In the genomic region with DNA sequence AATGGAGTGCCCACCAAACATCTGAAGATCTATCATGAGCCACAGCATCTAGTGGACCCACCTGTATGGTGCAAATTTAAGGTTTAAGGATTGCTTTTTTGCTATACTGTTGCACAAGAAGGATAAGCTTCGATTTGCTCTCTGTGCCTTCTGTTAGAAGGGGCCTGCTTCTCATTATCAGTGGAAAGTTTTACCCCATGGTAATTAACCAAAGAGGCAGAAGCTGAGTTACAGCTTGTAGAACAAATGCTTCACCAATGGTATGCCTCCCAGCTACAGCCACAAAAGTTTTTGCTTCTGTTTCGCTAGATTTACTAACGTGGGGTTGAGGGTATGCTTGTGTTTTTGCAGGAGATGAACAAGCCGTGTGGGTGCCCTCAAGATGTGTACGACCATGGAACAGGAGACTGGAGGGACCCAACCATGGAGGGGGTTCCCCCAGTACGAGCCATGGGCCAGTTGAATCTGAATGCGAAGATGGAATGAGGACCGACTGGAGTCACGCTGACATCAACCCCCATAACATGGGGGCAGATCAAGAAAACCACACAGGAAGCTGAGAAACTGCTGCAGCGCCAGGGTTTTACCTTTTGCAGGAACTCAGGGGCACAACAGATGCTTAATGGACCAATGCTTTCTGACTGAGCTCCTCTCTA, we compare ENCODE assay signal across 10 cellular contexts. TPM values are rescaled to one million over a fixed set of nuclear protein-coding genes. Genes with fewer than 3 reads are reported as not detected.
A peak's percentile ranks its signal among the peaks of the same experiment; 100 is the strongest.
DNase-seq lines count a peak whose midpoint lies in the region; ATAC-seq and TF ChIP-seq lines count a peak whose summit lies in the region.
"Had no signal": no experiment of that assay in that cellular context is flagged by ENCODE, and none has a peak within 500 bp of the region (broad histone marks: within the 10 kb centered on the region; RNA-seq: fewer than 3 reads in every experiment).

No MANE protein-coding gene starts in this region.

- no peak overlapping the region for H3K4me3 ChIP-seq in gastrocnemius medialis
- H3K4me3 ChIP-seq: suprapubic skin had no signal

- H3K4me1 ChIP-seq in gastrocnemius medialis = no peaks in the 10 kb centered on the region
- H3K4me1 ChIP-seq: suprapubic skin had no signal

- no peak overlapping the region for H3K27ac ChIP-seq in gastrocnemius medialis
- H3K27ac ChIP-seq: suprapubic skin had no signal

- in situ Hi-C loops in gastrocnemius medialis (cut with MboI; ENCODE audit: low sequenced_read_pairs in 4 of 4) = no loop called here

- intact Hi-C loops in gastrocnemius medialis (cut with DNase I; ENCODE audit: low total_unique reads) = no loop called here

- TF ChIP-seq POLR2A in gastrocnemius medialis (IDR thresholded peaks at IDR 0.05) = no peak

- no peaks in the 10 kb centered on the region for H3K36me3 ChIP-seq in gastrocnemius medialis

- no peaks in the 10 kb centered on the region for H3K27me3 ChIP-seq in gastrocnemius medialis
- H3K27me3 ChIP-seq: suprapubic skin had no signal

- ATAC-seq in GM21619 (IDR thresholded peaks at IDR 0.05; ENCODE audit: unreplicated experiment) = no peak
- no peak for ATAC-seq in HG03442 (IDR thresholded peaks at IDR 0.05; ENCODE audit: unreplicated experiment)
- no peak for ATAC-seq in gastrocnemius medialis

- no peaks in the 10 kb centered on the region for H3K9me3 ChIP-seq in gastrocnemius medialis
- H3K9me3 ChIP-seq: suprapubic skin had no signal

- peak; percentile 32 for DNase-seq in NCI-H82 (lab: John Stamatoyannopoulos, UW)
- DNase-seq in NCI-H82 treated with DMSO at 0.1 percent for 48 hours (lab: John Stamatoyannopoulos, UW; ENCODE audit: unreplicated experiment) = no peak
- peak; percentile 79 for DNase-seq in activated effector memory CD4-positive, alpha-beta T cell treated with anti-CD3 and anti-CD28 coated beads, Interleukin-2, amount 50 U/mL, for 16 hours
- DNase-seq in stimulated activated CD4-positive, alpha-beta T cell treated with anti-CD3 and anti-CD28 coated beads, Interleukin-12 subunit alpha, Interleukin-12 subunit beta, amount 100 ng/mL, for 4 hours = peak; percentile 38
- DNase-seq in gastrocnemius medialis = no peak
- no peak for DNase-seq in NAMALWA (ENCODE audit: low spot score)
- DNase-seq: 8988T had no signal

- TF ChIP-seq CTCF in gastrocnemius medialis (IDR thresholded peaks at IDR 0.05 in 4 of 5, conservative IDR thresholded peaks at IDR 0.05 in 1 of 5) = no peak

RNA-seq across cellular contexts. Expression of a gene that starts 43.5 kb away (rescaled TPM):
- 10 to 100 TPM; 26.3 to 43.0 (median 37.5) TPM for total RNA-seq in gastrocnemius medialis

Comparison
In these comparisons a context has a peak if more than half of its experiments do, and no peak if none do; other contexts are left out.
1. DNase-seq: peak in NCI-H82 (single experiment), activated effector memory CD4-positive, alpha-beta T cell treated with anti-CD3 and anti-CD28 coated beads, Interleukin-2, amount 50 U/mL, for 16 hours (single experiment) and stimulated activated CD4-positive, alpha-beta T cell treated with anti-CD3 and anti-CD28 coated beads, Interleukin-12 subunit alpha, Interleukin-12 subunit beta, amount 100 ng/mL, for 4 hours (single experiment); none in NCI-H82 treated with DMSO at 0.1 percent for 48 hours (single experiment), gastrocnemius medialis (0 of 2) and NAMALWA (single experiment).